ENCODE assay signal across 19 cellular contexts in the genomic region with DNA sequence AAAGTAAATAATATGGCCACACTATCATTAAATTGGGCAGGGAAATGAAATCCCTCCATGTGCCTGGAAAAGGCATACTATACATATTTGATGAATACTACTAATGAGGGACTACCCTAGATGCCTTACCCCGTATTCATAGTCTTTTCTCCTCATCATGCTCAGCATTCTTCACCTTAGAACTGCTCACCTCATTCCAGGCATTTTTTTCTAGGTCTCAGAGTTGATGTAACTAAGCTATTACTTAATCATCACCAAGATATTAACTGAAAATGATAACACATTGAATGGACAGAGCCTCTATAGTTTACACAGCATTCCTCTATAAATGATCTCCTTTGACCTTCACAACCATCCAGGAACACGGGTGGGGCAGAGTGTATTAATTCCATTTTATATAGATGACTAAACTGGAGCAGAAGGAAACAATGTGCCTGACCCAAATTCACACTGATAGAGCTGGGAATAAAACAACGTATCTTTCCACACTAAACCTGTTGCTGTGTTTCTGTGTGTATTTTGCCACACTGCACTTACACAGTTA.
DNase-seq lines count a peak whose midpoint lies in the region; ATAC-seq, FAIRE-seq and TF ChIP-seq lines count a peak whose summit lies in the region.
"Had no signal": no experiment of that assay in that cellular context is flagged by ENCODE, and none has a peak within 500 bp of the region (broad histone marks: within the 10 kb centered on the region; RNA-seq: fewer than 3 reads in every experiment).

No MANE protein-coding gene starts in this region.

- intact Hi-C loops in CD4-positive, alpha-beta T cell (cut with DNase I, micrococcal nuclease): no loop called here

- H3K27ac ChIP-seq in RWPE2 (ENCODE audit: poor library complexity, severe bottlenecking): no peak overlapping the region
- no peak overlapping the region for H3K27ac ChIP-seq in foreskin keratinocyte
- H3K27ac ChIP-seq in CD4-positive, alpha-beta T cell (ENCODE audit: low read depth, low read length): no peak overlapping the region

- H3K9me3 ChIP-seq in RWPE2 (ENCODE audit: severe bottlenecking): no peaks in the 10 kb centered on the region
- no peaks in the 10 kb centered on the region for H3K9me3 ChIP-seq in CD4-positive, alpha-beta T cell (ENCODE audit: control insufficient read depth, low read length)

- H3K27me3 Mint-ChIP-seq in CD4-positive, alpha-beta T cell: peaks cover 4% of the 10 kb centered on the region

- H3K27ac Mint-ChIP-seq in CD4-positive, alpha-beta T cell: no peak overlapping the region
- H3K27ac Mint-ChIP-seq: CD8-positive, alpha-beta T cell; H9 had no signal

- TF ChIP-seq CTCF in RWPE2 (IDR thresholded peaks at IDR 0.05; ENCODE audit: poor library complexity, severe bottlenecking) (no peak), foreskin keratinocyte (conservative IDR thresholded peaks at IDR 0.05) (no peak)
- no peak for TF ChIP-seq CTCF in CD4-positive, alpha-beta T cell (IDR thresholded peaks at IDR 0.05)

- H3K4me1 ChIP-seq in RWPE2 (ENCODE audit: insufficient read depth, poor library complexity, severe bottlenecking) (no peaks in the 10 kb centered on the region), foreskin keratinocyte (no peaks in the 10 kb centered on the region)

- ATAC-seq in RWPE2 (ENCODE audit: low read depth): peak; percentile 79
- peak; percentile 19 for ATAC-seq in foreskin keratinocyte
- no peak for ATAC-seq in CD4-positive, alpha-beta T cell (ENCODE audit: poor library complexity)
- ATAC-seq in HG03439 (IDR thresholded peaks at IDR 0.05; ENCODE audit: unreplicated experiment): no peak
- ATAC-seq: CD8-positive, alpha-beta T cell had no signal

- no peaks in the 10 kb centered on the region for H3K36me3 Mint-ChIP-seq in CD4-positive, alpha-beta T cell (ENCODE audit: low read depth)
- H3K36me3 Mint-ChIP-seq: CD8-positive, alpha-beta T cell had no signal

- H3K4me3 ChIP-seq in RWPE2 (ENCODE audit: severe bottlenecking): no peak overlapping the region

- POLR2A ChIA-PET in CD4-positive, alpha-beta T cell (lab: Charles Lee): no interaction called here

- H3K36me3 ChIP-seq in RWPE2 (ENCODE audit: low read depth): no peaks in the 10 kb centered on the region

- H3K9me3 Mint-ChIP-seq in CD4-positive, alpha-beta T cell: peaks cover 2% of the 10 kb centered on the region
- H3K9me3 Mint-ChIP-seq: CD8-positive, alpha-beta T cell had no signal

- H3K27me3 ChIP-seq in RWPE2 (ENCODE audit: insufficient read depth, poor library complexity, severe bottlenecking): no peaks in the 10 kb centered on the region
- no peaks in the 10 kb centered on the region for H3K27me3 ChIP-seq in foreskin keratinocyte
- no peaks in the 10 kb centered on the region for H3K27me3 ChIP-seq in CD4-positive, alpha-beta T cell (ENCODE audit: control insufficient read depth, insufficient read depth, low read length)

- peak; percentile 47 for DNase-seq in EL
- no peak for DNase-seq in RWPE2 (ENCODE audit: low spot score)
- DNase-seq in foreskin keratinocyte: peak; percentile 56 to 77
- DNase-seq in renal cortical epithelial cell (ENCODE audit: low read depth): peak; percentile 41
- DNase-seq in CD4-positive, alpha-beta T cell: no peak
- no peak for DNase-seq in effector CD4-positive, alpha-beta T cell
- no peak for DNase-seq in RCC 7860 (ENCODE audit: low spot score)
- DNase-seq: CD8-positive, alpha-beta T cell; H9; KG1; NCI-H1105 treated with DMSO at 0.1 percent for 48 hours; NCI-H1694; NCI-H2081 treated with DMSO at 0.1 percent for 48 hours; NCI-H510A; NCI-H748 treated with DMSO at 0.1 percent for 48 hours; NK-92 treated with Interleukin-12 subunit alpha and Interleukin-12 subunit beta, amount 100 ng/mL, for 24 hours; RPMI8226 had no signal

- no peak overlapping the region for H3K4me3 Mint-ChIP-seq in CD4-positive, alpha-beta T cell
- H3K4me3 Mint-ChIP-seq: CD8-positive, alpha-beta T cell; H9 had no signal

- FAIRE-seq in RCC 7860 (lab: Jason Lieb, UNC): no peak
- FAIRE-seq: D721Med had no signal

- CTCF ChIA-PET in CD4-positive, alpha-beta T cell (lab: Charles Lee): no interaction called here

- H3K4me1 Mint-ChIP-seq in CD4-positive, alpha-beta T cell (ENCODE audit: low read depth): no peaks in the 10 kb centered on the region

Comparison
In these comparisons a context has a peak if more than half of its experiments do, and no peak if none do; other contexts are left out.
1. DNase-seq: peak in EL (single experiment), foreskin keratinocyte (2 of 2) and renal cortical epithelial cell (single experiment); none in RWPE2 (single experiment), CD4-positive, alpha-beta T cell (0 of 10), effector CD4-positive, alpha-beta T cell (single experiment) and RCC 7860 (single experiment).
2. ATAC-seq: peak in RWPE2 (single experiment) and foreskin keratinocyte (single experiment); none in CD4-positive, alpha-beta T cell (single experiment) and HG03439 (single experiment).